Comparison of ENCODE assay signal across 19 cellular contexts in the genomic region with DNA sequence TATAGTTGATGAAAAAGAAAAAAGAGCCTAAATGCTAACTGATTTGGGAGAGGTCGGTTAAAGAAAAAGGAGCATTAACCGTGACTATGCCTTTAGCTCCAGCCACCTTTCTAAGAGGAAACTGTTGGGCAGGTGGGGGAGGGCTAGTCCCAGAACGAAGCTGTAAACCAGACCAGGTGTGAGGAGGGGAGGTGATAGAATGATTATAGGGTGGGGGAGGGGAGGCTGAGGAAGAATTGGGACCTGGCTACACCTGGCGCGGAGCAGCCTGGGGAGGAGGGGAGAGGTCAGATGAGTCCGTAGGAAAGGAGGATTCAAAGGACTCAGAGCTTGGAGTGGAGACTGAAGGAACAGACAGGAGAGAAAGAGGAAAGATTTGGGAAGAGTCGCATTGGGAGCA.
DNase-seq lines count a peak whose midpoint lies in the region; ATAC-seq, FAIRE-seq and TF ChIP-seq lines count a peak whose summit lies in the region.
"Had no signal": no experiment of that assay in that cellular context is flagged by ENCODE, and none has a peak within 500 bp of the region (broad histone marks: within the 10 kb centered on the region; RNA-seq: fewer than 3 reads in every experiment).

No MANE protein-coding gene starts in this region.

- WGBS in H9 (ENCODE audit: extremely low coverage, insufficient read length, low lambda C conversion rate) = no CpG with 5 or more reads among the region's 7 CpGs
- 44% methylated on average over 5 of the region's 7 CpGs; no CpG with 5 or more reads in 1 of the 2 experiments for WGBS in H1 (ENCODE audit: extremely low coverage in 1 of 2, insufficient coverage in 1 of 2, insufficient read length in 1 of 2, insufficient replicate concordance in 2 of 2, low coverage in 1 of 2, low lambda C conversion rate in 2 of 2, missing lambda C conversion rate in 1 of 2), 2 experiments
- 63 to 74% methylated on average over 7 of the region's 7 CpGs for WGBS in heart right ventricle, 2 donors

- CTCF ChIA-PET in H1 (lab: Charles Lee; ENCODE audit: partially characterized antibody) = interaction anchor here (0.7 to 11.4 kb wide), 9 partner anchors 12 to 183 kb away, joined by 3 to 251 read pairs (median 33); a partner anchor contains a TSS
- CTCF ChIA-PET in T-cell (lab: Charles Lee) = interaction anchor here (0.6 to 5.6 kb wide), 9 partner anchors 71 to 825 kb away, joined by 3 to 69 read pairs (median 4); a partner anchor contains a TSS

- TF ChIP-seq RAD21 in H1 (IDR thresholded peaks at IDR 0.05 in 1 of 2, conservative IDR thresholded peaks at IDR 0.05 in 1 of 2; ENCODE audit: low read depth in 2 of 2, low read length in 2 of 2) = no peak; a peak in 1 of 4 replicates

- H3K27ac Mint-ChIP-seq in H9 (peak overlapping the region; percentile 6 to 35 (median 19); a peak in 3 of 7 replicates), T-cell (no peak overlapping the region)
- H3K27ac Mint-ChIP-seq: B cell had no signal

- H3K36me3 ChIP-seq in H1 (ENCODE audit: control insufficient read depth in 2 of 4, insufficient read depth in 4 of 4, low read length in 3 of 4) (no peaks in the 10 kb centered on the region), mucosa of descending colon (ENCODE audit: low read depth) (no peaks in the 10 kb centered on the region), heart right ventricle (no peaks in the 10 kb centered on the region)

- TF ChIP-seq CTCF in H9 (conservative IDR thresholded peaks at IDR 0.05) = no peak
- no peak for TF ChIP-seq CTCF in H1 (IDR thresholded peaks at IDR 0.05; ENCODE audit: control extremely low read depth in 1 of 3, insufficient read depth in 1 of 3, low read depth in 1 of 3, low read length in 3 of 3)
- no peak for TF ChIP-seq CTCF in mucosa of descending colon (IDR thresholded peaks at IDR 0.05)
- no peak for TF ChIP-seq CTCF in heart right ventricle (IDR thresholded peaks at IDR 0.05)

- H4K5ac ChIP-seq in H9 (ENCODE audit: insufficient read length, low read depth, low read length) (no peak overlapping the region), H1 (ENCODE audit: insufficient read length, low read depth, low read length) (no peak overlapping the region)

- H2BK15ac ChIP-seq in H9 (ENCODE audit: low read depth, low read length) = no peak overlapping the region; the same call in 1 of the 2 replicates
- H2BK15ac ChIP-seq in H1 (ENCODE audit: low read length) = no peak overlapping the region

- H3K27ac ChIP-seq in H9 (ENCODE audit: insufficient read length, low read depth, low read length) = no peak overlapping the region
- H3K27ac ChIP-seq in H1 (ENCODE audit: low read depth, low read length) = no peak overlapping the region
- no peak overlapping the region for H3K27ac ChIP-seq in heart right ventricle
- H3K27ac ChIP-seq: SK-N-MC had no signal

- no peak overlapping the region for H2BK5ac ChIP-seq in H9 (ENCODE audit: insufficient read length, low read length)
- peak overlapping the region; percentile 71; the same call in 1 of the 2 replicates for H2BK5ac ChIP-seq in H1 (ENCODE audit: low read depth, low read length)

- H2AK5ac ChIP-seq in H9 (ENCODE audit: insufficient read length, low read length) (no peak overlapping the region), H1 (ENCODE audit: low read depth, low read length) (no peak overlapping the region)

- DNase-seq in H9 = peak; percentile 76
- peak; percentile 4 for DNase-seq in NCI-H510A treated with DMSO at 0.1 percent for 48 hours (lab: John Stamatoyannopoulos, UW)
- DNase-seq in H1 (ENCODE audit: low read depth in 1 of 2, low spot score in 2 of 2) = no peak
- DNase-seq in mucosa of descending colon = peak; percentile 64 to 75 (median 67)
- no peak for DNase-seq in T-cell
- DNase-seq in AG08395 (ENCODE audit: low spot score) = no peak
- DNase-seq in heart right ventricle = no peak
- DNase-seq: CD4-positive, CD25-positive, alpha-beta regulatory T cell; GDM1; Karpas-422; NCI-H1105; NCI-H1694 treated with DMSO at 0.1 percent for 48 hours; NCI-H82; Right ventricle myocardium superior had no signal

- no peak overlapping the region for H2AFZ ChIP-seq in H9 (ENCODE audit: low read length)
- H2AFZ ChIP-seq in H1 (ENCODE audit: low read length) = peak overlapping the region; percentile 70; the same call in 1 of the 2 replicates

- H3K4me3 Mint-ChIP-seq in H9 (peak overlapping the region in 1 of 2 experiments; percentile 9; a peak in 1 of 5 replicates), T-cell (no peak overlapping the region)
- H3K4me3 Mint-ChIP-seq: B cell; CD4-positive, CD25-positive, alpha-beta regulatory T cell had no signal

- H3K23ac ChIP-seq in H9 (ENCODE audit: insufficient read length, low read depth, low read length) (no peak overlapping the region), H1 (ENCODE audit: insufficient read length) (no peak overlapping the region)

- POLR2A ChIA-PET in H1 (lab: Charles Lee; ENCODE audit: partially characterized antibody) = interaction anchor here (0.7 to 10.8 kb wide), 7 partner anchors 9 to 157 kb away, joined by 3 to 146 read pairs (median 3); a partner anchor contains a TSS
- POLR2A ChIA-PET in T-cell (lab: Charles Lee) = interaction anchor here in 1 of 2 donors (0.6 kb wide), 1 partner anchor 1464 kb away, joined by 6 read pairs; no protein-coding TSS in a partner anchor

- H3K27me3 ChIP-seq in H9 (ENCODE audit: insufficient read depth, low read length) = no peaks in the 10 kb centered on the region
- no peaks in the 10 kb centered on the region for H3K27me3 ChIP-seq in H1 (replicated peaks in 1 of 4; ENCODE audit: control insufficient read depth in 3 of 4, extremely low read depth in 1 of 4, insufficient read depth in 3 of 4, low read length in 3 of 4)
- no peaks in the 10 kb centered on the region for H3K27me3 ChIP-seq in heart right ventricle

- H2BK120ac ChIP-seq in H9 (ENCODE audit: low read depth, low read length, poor library complexity, severe bottlenecking) (peak overlapping the region; percentile 29), H1 (replicated peaks; ENCODE audit: low read depth, low read length) (no peak overlapping the region)

- H3K9me3 ChIP-seq in H9 (ENCODE audit: control insufficient read depth, low read depth, low read length) (no peaks in the 10 kb centered on the region), H1 (ENCODE audit: insufficient read depth in 2 of 2, low read depth in 1 of 2, low read length in 1 of 2) (no peaks in the 10 kb centered on the region), mucosa of descending colon (peaks cover 5% of the 10 kb centered on the region), heart right ventricle (peaks cover 0 to 12% (median 0%) of the 10 kb centered on the region in 11 donors)

- H4K20me1 ChIP-seq in H9 (ENCODE audit: control insufficient read depth, insufficient read depth, insufficient read length) = no peaks in the 10 kb centered on the region
- no peaks in the 10 kb centered on the region for H4K20me1 ChIP-seq in H1 (replicated peaks in 1 of 2; ENCODE audit: control insufficient read depth in 1 of 2, insufficient read depth in 2 of 2, low read length in 2 of 2)

- no peak for FAIRE-seq in H1 (lab: Jason Lieb, UNC)
- FAIRE-seq: GM12878, RCC 7860 had no signal

- TF ChIP-seq EP300 in H1 (IDR thresholded peaks at IDR 0.05; ENCODE audit: borderline replicate concordance in 1 of 2, low read depth in 2 of 2, low read length in 2 of 2) = peak in 1 of 2 experiments; percentile 14; a peak in 1 of 3 replicates

- peaks cover 24 to 28% of the 10 kb centered on the region in 2 experiments for H3K4me1 Mint-ChIP-seq in H9
- H3K4me1 Mint-ChIP-seq in T-cell = peaks cover 3 to 6% (median 3%) of the 10 kb centered on the region in 3 donors

- intact Hi-C loops in mucosa of descending colon (cut with DNase I, micrococcal nuclease) = no loop called here
- intact Hi-C loops in heart right ventricle (cut with DNase I) = loop anchor here in 4 of 10 donors (5.0 to 10.0 kb wide), 3 partner anchors 103 to 641 kb away; a partner anchor contains a TSS

- H3K9me3 Mint-ChIP-seq in H9 (peaks cover 0 to 4% of the 10 kb centered on the region in 2 experiments; a peak in 3 of 5 replicates), T-cell (no peaks in the 10 kb centered on the region)

- H2BK12ac ChIP-seq in H9 (ENCODE audit: insufficient read length, low read depth, low read length) (no peak overlapping the region), H1 (ENCODE audit: low read depth, low read length) (0 out of 2 replicates have a peak overlapping the region, but pooled peaks have one; percentile 68)

- H3K79me1 ChIP-seq in H9 (ENCODE audit: insufficient read depth, low read depth, low read length, poor library complexity, severe bottlenecking) = no peaks in the 10 kb centered on the region
- H3K79me1 ChIP-seq in H1 (ENCODE audit: low read depth, low read length) = no peaks in the 10 kb centered on the region; the same call in 1 of the 2 replicates

- H3T11ph ChIP-seq in H9 (ENCODE audit: low read length) = no peak overlapping the region

- H4K91ac ChIP-seq in H9 (ENCODE audit: insufficient read length, low read depth, low read length) (no peak overlapping the region), H1 (replicated peaks; ENCODE audit: insufficient read length, low read length) (no peak overlapping the region)

- peak; percentile 60 for ATAC-seq in mucosa of descending colon
- no peak for ATAC-seq in T-cell (replicated peaks in 1 of 4)
- no peak for ATAC-seq in heart right ventricle
- ATAC-seq in GM19452 (IDR thresholded peaks at IDR 0.05; ENCODE audit: unreplicated experiment) = no peak
- ATAC-seq: GM12878 had no signal

- H3K4me1 ChIP-seq in H9 (ENCODE audit: insufficient read depth, low read length) (peaks cover 7% of the 10 kb centered on the region; the same call in 1 of the 2 replicates), H1 (replicated peaks in 1 of 4; ENCODE audit: control insufficient read depth in 3 of 4, insufficient read depth in 4 of 4, low read length in 3 of 4) (peaks cover 6 to 22% (median 10%) of the 10 kb centered on the region in 4 experiments; a peak in 6 of 7 replicates), mucosa of descending colon (ENCODE audit: low read depth) (peaks cover 13% of the 10 kb centered on the region), heart right ventricle (peaks cover 0 to 5% (median 0%) of the 10 kb centered on the region in 9 donors)

- H4K8ac ChIP-seq in H9 (replicated peaks; ENCODE audit: insufficient read length, low read depth, low read length) = no peak overlapping the region
- H4K8ac ChIP-seq in H1 (ENCODE audit: extremely low read depth, insufficient read depth, low read length) = no peak overlapping the region

- H2BK20ac ChIP-seq in H9 (ENCODE audit: low read depth, low read length, poor library complexity, severe bottlenecking) (no peak overlapping the region), H1 (ENCODE audit: low read length) (peak overlapping the region; percentile 95; the same call in 1 of the 2 replicates)

- peaks cover 0 to 2% (median 0%) of the 10 kb centered on the region in 3 experiments; a peak in 1 of 7 replicates for H3K36me3 Mint-ChIP-seq in H9 (ENCODE audit: insufficient read depth in 1 of 3, low read depth in 3 of 3)
- no peaks in the 10 kb centered on the region for H3K36me3 Mint-ChIP-seq in T-cell

- H3K27me3 Mint-ChIP-seq in H9 (ENCODE audit: low read depth) = no peaks in the 10 kb centered on the region
- no peaks in the 10 kb centered on the region for H3K27me3 Mint-ChIP-seq in T-cell
- H3K27me3 Mint-ChIP-seq: B cell; CD4-positive, CD25-positive, alpha-beta regulatory T cell had no signal

- H3K23me2 ChIP-seq in H9 (ENCODE audit: insufficient read length, low read depth, low read length, poor library complexity, severe bottlenecking) (no peaks in the 10 kb centered on the region), H1 (ENCODE audit: low read depth, low read length) (no peaks in the 10 kb centered on the region)

- H3K4me3 ChIP-seq in H1 (ENCODE audit: extremely low read depth in 1 of 4, insufficient read depth in 2 of 4, low read depth in 3 of 4, low read length in 4 of 4) (no peak overlapping the region), mucosa of descending colon (no peak overlapping the region), heart right ventricle (no peak overlapping the region)
- H3K4me3 ChIP-seq: GM12878, SK-N-MC had no signal

- H3K56ac ChIP-seq in H9 (ENCODE audit: insufficient read length, low read depth, low read length) (no peak overlapping the region), H1 (replicated peaks; ENCODE audit: insufficient read length, low read depth, low read length) (no peak overlapping the region)

- no peak overlapping the region for H3K9ac ChIP-seq in H9 (ENCODE audit: extremely low read depth, insufficient read length, low read length)
- H3K9ac ChIP-seq in H1 (replicated peaks in 1 of 4; ENCODE audit: extremely low read depth in 1 of 4, low read depth in 3 of 4, low read length in 3 of 4) = no peak overlapping the region

- no peak overlapping the region for H3K4me2 ChIP-seq in H9 (ENCODE audit: insufficient read depth, insufficient read length, low read length)
- H3K4me2 ChIP-seq in H1 (ENCODE audit: insufficient read depth in 1 of 2, low read depth in 2 of 2, low read length in 2 of 2) = peak overlapping the region; percentile 30 to 36; a peak in 3 of 4 replicates

- H3K14ac ChIP-seq in H9 (ENCODE audit: insufficient read depth, low read length) = no peak overlapping the region
- H3K14ac ChIP-seq in H1 (ENCODE audit: insufficient read length) = no peak overlapping the region

- no peak for TF ChIP-seq POLR2A in H1 (IDR thresholded peaks at IDR 0.05; ENCODE audit: control extremely low read depth in 1 of 2, low read depth in 2 of 2, low read length in 2 of 2)

- H3K18ac ChIP-seq in H9 (ENCODE audit: insufficient read length, low read depth, low read length) (no peak overlapping the region), H1 (ENCODE audit: extremely low read depth, low read length) (no peak overlapping the region; the same call in 1 of the 2 replicates)

- H3K4ac ChIP-seq in H9 (ENCODE audit: low read depth, low read length) = no peak overlapping the region
- H3K4ac ChIP-seq in H1 (replicated peaks; ENCODE audit: insufficient read length, low read depth, low read length) = no peak overlapping the region

- H3K79me2 ChIP-seq in H9 (ENCODE audit: insufficient read depth, low read length) = no peaks in the 10 kb centered on the region
- H3K79me2 ChIP-seq in H1 (ENCODE audit: control insufficient read depth in 1 of 2, insufficient read depth in 2 of 2, low read length in 2 of 2) = no peaks in the 10 kb centered on the region

Comparison
In these comparisons a context has a peak if more than half of its experiments do, and no peak if none do; other contexts are left out.
1. DNase-seq: peak in H9 (single experiment), NCI-H510A treated with DMSO at 0.1 percent for 48 hours (single experiment) and mucosa of descending colon (3 of 3); none in H1 (0 of 2), T-cell (0 of 34), AG08395 (single experiment) and heart right ventricle (0 of 2).
2. H3K27ac Mint-ChIP-seq: peak in H9 (3 of 3); none in T-cell (0 of 2).